In genomic region chr21:40371329-40371728, GRCh38 we compare ENCODE assay signal across 32 cellular contexts.
"Had no signal": no experiment of that assay in that cellular context is flagged by ENCODE, and none has a peak within 500 bp of the region (broad histone marks: within the 10 kb centered on the region; RNA-seq: fewer than 3 reads in every experiment).

No MANE protein-coding gene starts in this region.

- DNase-seq: activated effector memory CD4-positive, alpha-beta T cell treated with anti-CD3 and anti-CD28 coated beads, Interleukin-2, amount 50 U/mL, for 16 hours; activated effector memory CD4-positive, alpha-beta T cell treated with Interleukin-2 at 50 U/mL for 16 hours; activated gamma-delta T cell; activated gamma-delta T cell treated with Interleukin-2 at 50 U/mL for 16 hours; activated naive CD4-positive, alpha-beta T cell; activated naive CD4-positive, alpha-beta T cell treated with anti-CD3 and anti-CD28 coated beads for 36 hours; activated naive CD4-positive, alpha-beta T cell treated with anti-CD3 and anti-CD28 coated beads, Interleukin-2, amount 10 ng/mL, durations not matched to agents 7 days and 5 days; activated naive CD4-positive, alpha-beta T cell treated with anti-CD3 and anti-CD28 coated beads, Interleukin-2, amount 50 U/mL, for 16 hours; activated naive CD4-positive, alpha-beta T cell treated with Interleukin-2 at 50 U/mL for 16 hours; activated naive CD8-positive, alpha-beta T cell treated with anti-CD3 and anti-CD28 coated beads for 36 hours; activated naive CD8-positive, alpha-beta T cell treated with anti-CD3 and anti-CD28 coated beads, Interleukin-2, amount 10 ng/mL, durations not matched to agents 7 days and 5 days; activated naive CD8-positive, alpha-beta T cell treated with anti-CD3 and anti-CD28 coated beads, Interleukin-2, amount 50 U/mL, for 24 hours; activated T-cell treated with anti-CD3 and anti-CD28 coated beads for 4 hours; activated T-cell treated with anti-CD3 and anti-CD28 coated beads, Interleukin-2, amount 50 U/mL, for 1 hour; activated T-cell treated with anti-CD3 and anti-CD28 coated beads, Interleukin-2, amount 50 U/mL, for 24 hours; activated T-cell treated with anti-CD3 and anti-CD28 coated beads, Interleukin-2, amount 50 U/mL, for 4 hours; activated T-cell treated with anti-CD3 and anti-CD28 coated beads, Interleukin-2, amount 50 U/mL, for 48 hours; activated T-cell treated with anti-CD3 and anti-CD28 coated beads, Interleukin-2, amount 50 U/mL, for 72 hours; adrenal gland; amniotic stem cell; amygdala; anterior cingulate cortex; aorta; body of pancreas; brain microvascular endothelial cell; central memory CD4-positive, alpha-beta T cell; cerebellar nuclear complex had no signal

- ATAC-seq: activated naive CD4-positive, alpha-beta T cell treated with anti-CD3 and anti-CD28 coated beads, Interleukin-2, amount 50 U/mL, for 72 hours; activated naive CD8-positive, alpha-beta T cell treated with anti-CD3 and anti-CD28 coated beads, Interleukin-2, amount 50 U/mL, for 24 hours; activated T-cell treated with anti-CD3 and anti-CD28 coated beads, Interleukin-2, amount 50 U/mL, for 4 hours; activated T-cell treated with anti-CD3 and anti-CD28 coated beads, Interleukin-2, amount 50 U/mL, for 72 hours; activated T-helper 17 cell treated with anti-CD3 and anti-CD28 coated beads, Interleukin-2, amount 50 U/mL, for 72 hours; body of pancreas had no signal

- H3K27me3 ChIP-seq: adrenal gland, ascending aorta, brain microvascular endothelial cell, breast epithelium, cardiac muscle cell had no signal

- H3K9me3 ChIP-seq: adrenal gland, ascending aorta, body of pancreas, breast epithelium had no signal

- H3K36me3 ChIP-seq: adrenal gland, ascending aorta, brain microvascular endothelial cell, breast epithelium, cardiac muscle cell had no signal

- H3K4me3 ChIP-seq: adrenal gland, ascending aorta, body of pancreas, breast epithelium, cardiac muscle cell had no signal

- H3K27ac ChIP-seq: adrenal gland, ascending aorta, body of pancreas, brain microvascular endothelial cell, breast epithelium, cardiac muscle cell had no signal
